8 cellular contexts compared by ENCODE assay signal in genomic region chr17:44219126-44219635, GRCh38. TPM values are rescaled to one million over a fixed set of nuclear protein-coding genes. Genes with fewer than 3 reads are reported as not detected.
A peak's percentile ranks its signal among the peaks of the same experiment; 100 is the strongest.
DNase-seq lines count a peak whose midpoint lies in the region; ATAC-seq, FAIRE-seq and TF ChIP-seq lines count a peak whose summit lies in the region.

No MANE protein-coding gene starts in this region.

- H3K27ac ChIP-seq in AG04450 (ENCODE audit: low read depth, low read length) (no peak overlapping the region), upper lobe of left lung (peak overlapping the region; percentile 94 to 99 (median 98))

- TF ChIP-seq EP300 in upper lobe of left lung (IDR thresholded peaks at IDR 0.05) = no peak

- TF ChIP-seq CTCF in AG04450 (IDR thresholded peaks at IDR 0.05; ENCODE audit: low read depth, low read length) = peak; percentile 29; the same call in 1 of the 2 replicates
- no peak for TF ChIP-seq CTCF in nephron progenitor cell (IDR thresholded peaks at IDR 0.05)
- peak; percentile 45 to 95 (median 84) for TF ChIP-seq CTCF in upper lobe of left lung (IDR thresholded peaks at IDR 0.05)

- H3K4me3 ChIP-seq in AG04450 (ENCODE audit: low read depth, low read length) (peak overlapping the region; percentile 83), upper lobe of left lung (peak overlapping the region; percentile 75 to 96 (median 90))

- 0 to 1% methylated on average over 10 to 23 of the region's 79 CpGs for WGBS in upper lobe of left lung, 2 donors

- no peaks in the 10 kb centered on the region for H3K9me3 Mint-ChIP-seq in nephron progenitor cell

- FAIRE-seq in GM12892 (lab: Jason Lieb, UNC) = peak; percentile 58

- no peaks in the 10 kb centered on the region for H3K27me3 ChIP-seq in AG04450 (ENCODE audit: control insufficient read depth, insufficient read depth, low read length)
- H3K27me3 ChIP-seq in upper lobe of left lung = no peaks in the 10 kb centered on the region

- TF ChIP-seq POLR2A in GM12892 (IDR thresholded peaks at IDR 0.05; ENCODE audit: low read depth, low read length) (peak; percentile 82; the same call in 1 of the 2 replicates), upper lobe of left lung (IDR thresholded peaks at IDR 0.05) (peak in 2 of 4 donors; percentile 58 to 65)

- peaks cover 47% of the 10 kb centered on the region for H3K4me1 Mint-ChIP-seq in nephron progenitor cell

- H3K9me3 ChIP-seq in AG04450 (ENCODE audit: control insufficient read depth, insufficient read depth, low read length) (no peaks in the 10 kb centered on the region; the same call in 1 of the 2 replicates), upper lobe of left lung (no peaks in the 10 kb centered on the region)

- H3K4me1 ChIP-seq in upper lobe of left lung = peaks cover 21 to 37% (median 32%) of the 10 kb centered on the region in 4 donors

- H3K36me3 ChIP-seq in upper lobe of left lung = peaks cover 20 to 30% (median 28%) of the 10 kb centered on the region in 4 donors

- POLR2A ChIA-PET in AG04450 (lab: Yijun Ruan, JAX) = interaction anchor here (0.8 to 3.5 kb wide), 3 partner anchors 8 to 105 kb away, joined by 3 to 11 read pairs (median 8); partner anchors contain the start of genes SLC25A39 and TMUB2

- peaks cover 29% of the 10 kb centered on the region for H3K36me3 Mint-ChIP-seq in nephron progenitor cell (ENCODE audit: low read depth)

- ATAC-seq in HG02973 (IDR thresholded peaks at IDR 0.05; ENCODE audit: unreplicated experiment) (peak; percentile 36), upper lobe of left lung (ENCODE audit: low FRiP score in 2 of 2) (peak; percentile 58 to 71)

- CTCF ChIA-PET in AG04450 (lab: Charles Lee) = interaction anchor here (0.6 kb wide), 1 partner anchor 11 kb away, joined by 3 read pairs; no protein-coding TSS in a partner anchor

- H3K27ac Mint-ChIP-seq in nephron progenitor cell = no peak overlapping the region

- DNase-seq in AG04450 (ENCODE audit: low read depth, low spot score) (no peak), GM12892 (ENCODE audit: insufficient read length) (peak; percentile 66), NOMO-1 treated with DMSO at 0.1 percent for 48 hours (lab: John Stamatoyannopoulos, UW; ENCODE audit: unreplicated experiment) (peak; percentile 52), activated T-cell treated with anti-CD3 and anti-CD28 coated beads for 4 hours (peak; percentile 50), fibroblast of gingiva (ENCODE audit: low read depth) (peak; percentile 59), nephron progenitor cell (peak; percentile 78), upper lobe of left lung (peak in 1 of 2 donors; percentile 63)

- no peak overlapping the region for H3K4me3 Mint-ChIP-seq in nephron progenitor cell

- H3K27me3 Mint-ChIP-seq in nephron progenitor cell (ENCODE audit: low read depth, poor library complexity) = no peaks in the 10 kb centered on the region

RNA-seq across cellular contexts. Expression of gene UBTF, which starts 0.3 kb away (rescaled TPM):
- polyA plus RNA-seq in AG04450 (2011; rRNA removed) = 26.6 and 30.0 TPM in 2 replicates
- polyA minus RNA-seq in AG04450 (2011; rRNA and poly(A)+ RNA removed) = 28.6 and 31.2 TPM in 2 replicates
- 50.1 TPM for polyA plus RNA-seq in GM12892 (2012; ENCODE audit: missing spikeins)
- total RNA-seq in upper lobe of left lung = 10 to 100 TPM; 41.2 to 94.3 (median 67.6) TPM

RNA-seq across cellular contexts. Expression of gene ATXN7L3, which starts 19.5 kb away (rescaled TPM):
- 44.1 and 51.6 TPM in 2 replicates for polyA plus RNA-seq in AG04450 (2011; rRNA removed)
- polyA minus RNA-seq in AG04450 (2011; rRNA and poly(A)+ RNA removed) = 41.8 and 45.1 TPM in 2 replicates
- 18.0 TPM for polyA plus RNA-seq in GM12892 (2012; ENCODE audit: missing spikeins)
- total RNA-seq in upper lobe of left lung = 10 to 100 TPM; 41.4 to 79.0 (median 46.9) TPM

RNA-seq across cellular contexts. Expression of gene TMUB2, which starts 32.4 kb away (rescaled TPM):
- 34.3 and 37.1 TPM in 2 replicates for polyA plus RNA-seq in AG04450 (2011; rRNA removed)
- 22.6 and 32.5 TPM in 2 replicates for polyA minus RNA-seq in AG04450 (2011; rRNA and poly(A)+ RNA removed)
- polyA plus RNA-seq in GM12892 (2012; ENCODE audit: missing spikeins) = 17.1 TPM
- 10 to 100 TPM; 28.5 to 46.1 (median 34.9) TPM for total RNA-seq in upper lobe of left lung

RNA-seq across cellular contexts. Expression of gene ASB16, which starts 48.7 kb away (rescaled TPM):
- not detected in 2 replicates for polyA plus RNA-seq in AG04450 (2011; rRNA removed)
- not detected in 2 replicates for polyA minus RNA-seq in AG04450 (2011; rRNA and poly(A)+ RNA removed)
- polyA plus RNA-seq in GM12892 (2012; ENCODE audit: missing spikeins) = 1.5 TPM
- under 1 TPM in 1 of 6 donors, not detected in 5; 0.11 TPM for total RNA-seq in upper lobe of left lung

RNA-seq across cellular contexts. Expression of gene SLC4A1, which starts 48.8 kb away (rescaled TPM):
- polyA plus RNA-seq in AG04450 (2011; rRNA removed) = not detected in 2 replicates
- polyA minus RNA-seq in AG04450 (2011; rRNA and poly(A)+ RNA removed) = not detected in 2 replicates
- not detected for polyA plus RNA-seq in GM12892 (2012; ENCODE audit: missing spikeins)
- total RNA-seq in upper lobe of left lung = 1 to 10 TPM in 3 of 6 donors, under 1 TPM in 2, not detected in 1; 0.46 to 6.3 (median 1.0) TPM
